17 cellular contexts compared by ENCODE assay signal in genomic region chr9:32966036-32966435, GRCh38. TPM values are rescaled to one million over a fixed set of nuclear protein-coding genes. Genes with fewer than 3 reads are reported as not detected.
DNase-seq lines count a peak whose midpoint lies in the region; ATAC-seq and TF ChIP-seq lines count a peak whose summit lies in the region.
"Had no signal": no experiment of that assay in that cellular context is flagged by ENCODE, and none has a peak within 500 bp of the region (broad histone marks: within the 10 kb centered on the region; RNA-seq: fewer than 3 reads in every experiment).

No MANE protein-coding gene starts in this region.

- H3K4me1 Mint-ChIP-seq in activated CD8-positive, alpha-beta T cell treated with anti-CD3 and anti-CD28 coated beads, Interleukin-2, amount 10 ng/mL, durations not matched to agents 7 days and 5 days (ENCODE audit: low read depth) = no peaks in the 10 kb centered on the region
- H3K4me1 Mint-ChIP-seq in activated CD8-positive, alpha-beta T cell treated with anti-CD3 and anti-CD28 coated beads for 36 hours (ENCODE audit: low read depth) = peaks cover 1% of the 10 kb centered on the region
- H3K4me1 Mint-ChIP-seq: H9 had no signal

- peak overlapping the region; percentile 30 for H3K27ac Mint-ChIP-seq in activated CD8-positive, alpha-beta T cell treated with anti-CD3 and anti-CD28 coated beads, Interleukin-2, amount 10 ng/mL, durations not matched to agents 7 days and 5 days
- no peak overlapping the region for H3K27ac Mint-ChIP-seq in activated CD8-positive, alpha-beta T cell treated with anti-CD3 and anti-CD28 coated beads for 36 hours

- no peak overlapping the region for H3K4me3 Mint-ChIP-seq in activated CD8-positive, alpha-beta T cell treated with anti-CD3 and anti-CD28 coated beads, Interleukin-2, amount 10 ng/mL, durations not matched to agents 7 days and 5 days
- H3K4me3 Mint-ChIP-seq in activated CD8-positive, alpha-beta T cell treated with anti-CD3 and anti-CD28 coated beads for 36 hours = no peak overlapping the region
- H3K4me3 Mint-ChIP-seq: H9 had no signal

- CTCF ChIA-PET in activated CD8-positive, alpha-beta T cell treated with anti-CD3 and anti-CD28 coated beads, Interleukin-2, amount 10 ng/mL, durations not matched to agents 7 days and 5 days (lab: Charles Lee) = interaction anchor here (3.7 to 6.6 kb wide), 2 partner anchors 385 to 587 kb away, joined by 32 to 60 read pairs; no protein-coding TSS in a partner anchor
- CTCF ChIA-PET in activated CD8-positive, alpha-beta T cell treated with anti-CD3 and anti-CD28 coated beads for 36 hours (lab: Charles Lee) = interaction anchor here (0.7 to 6.2 kb wide), 2 partner anchors 11 to 385 kb away, joined by 3 to 65 read pairs; no protein-coding TSS in a partner anchor

- H3K4me3 ChIP-seq in fibroblast of the aortic adventitia (ENCODE audit: low read depth, low read length) = no peak overlapping the region
- H3K4me3 ChIP-seq: GM23248, Peyer's patch had no signal

- POLR2A ChIA-PET in activated CD8-positive, alpha-beta T cell treated with anti-CD3 and anti-CD28 coated beads, Interleukin-2, amount 10 ng/mL, durations not matched to agents 7 days and 5 days (lab: Charles Lee) = no interaction called here
- POLR2A ChIA-PET in activated CD8-positive, alpha-beta T cell treated with anti-CD3 and anti-CD28 coated beads for 36 hours (lab: Charles Lee) = no interaction called here

- no peaks in the 10 kb centered on the region for H3K27me3 Mint-ChIP-seq in activated CD8-positive, alpha-beta T cell treated with anti-CD3 and anti-CD28 coated beads, Interleukin-2, amount 10 ng/mL, durations not matched to agents 7 days and 5 days (ENCODE audit: low read depth)
- no peaks in the 10 kb centered on the region for H3K27me3 Mint-ChIP-seq in activated CD8-positive, alpha-beta T cell treated with anti-CD3 and anti-CD28 coated beads for 36 hours

- no peak for TF ChIP-seq CTCF in activated CD8-positive, alpha-beta T cell treated with anti-CD3 and anti-CD28 coated beads for 36 hours (IDR thresholded peaks at IDR 0.05)
- TF ChIP-seq CTCF in fibroblast of the aortic adventitia (IDR thresholded peaks at IDR 0.05; ENCODE audit: insufficient read depth, low read length) = no peak
- TF ChIP-seq CTCF in GM10266 (IDR thresholded peaks at IDR 0.05; ENCODE audit: control insufficient read depth, insufficient read depth, low read depth, missing control alignments) = no peak

- no peak for DNase-seq in activated CD8-positive, alpha-beta T cell treated with anti-CD3 and anti-CD28 coated beads, Interleukin-2, amount 10 ng/mL, durations not matched to agents 7 days and 5 days
- no peak for DNase-seq in activated CD8-positive, alpha-beta T cell treated with anti-CD3 and anti-CD28 coated beads for 36 hours
- DNase-seq in astrocyte of the hippocampus (ENCODE audit: low read depth, low spot score) (peak; percentile 64), fibroblast of the aortic adventitia (ENCODE audit: low read depth) (peak; percentile 64), GM10266 (ENCODE audit: extremely low spot score) (no peak), MV-4-11 (lab: John Stamatoyannopoulos, UW) (no peak)
- DNase-seq: BE2C, DMS53, GM23248, H9, KG1, NCI-H1417, NCI-H1694 treated with DMSO at 0.1 percent for 48 hours, NCI-H2081 treated with DMSO at 0.1 percent for 48 hours, Peyer's patch had no signal

- no peaks in the 10 kb centered on the region for H3K9me3 Mint-ChIP-seq in activated CD8-positive, alpha-beta T cell treated with anti-CD3 and anti-CD28 coated beads, Interleukin-2, amount 10 ng/mL, durations not matched to agents 7 days and 5 days (ENCODE audit: insufficient read depth)
- H3K9me3 Mint-ChIP-seq in activated CD8-positive, alpha-beta T cell treated with anti-CD3 and anti-CD28 coated beads for 36 hours = no peaks in the 10 kb centered on the region

- intact Hi-C loops in activated CD8-positive, alpha-beta T cell treated with anti-CD3 and anti-CD28 coated beads for 36 hours (cut with micrococcal nuclease) = loop anchor here (5.0 kb wide), 1 partner anchor 589 kb away; no protein-coding TSS in a partner anchor

- H3K36me3 Mint-ChIP-seq in activated CD8-positive, alpha-beta T cell treated with anti-CD3 and anti-CD28 coated beads, Interleukin-2, amount 10 ng/mL, durations not matched to agents 7 days and 5 days (ENCODE audit: low read depth) = peaks cover 5% of the 10 kb centered on the region
- peaks cover 16% of the 10 kb centered on the region for H3K36me3 Mint-ChIP-seq in activated CD8-positive, alpha-beta T cell treated with anti-CD3 and anti-CD28 coated beads for 36 hours (ENCODE audit: low read depth)

- ATAC-seq in activated CD8-positive, alpha-beta T cell treated with anti-CD3 and anti-CD28 coated beads, Interleukin-2, amount 10 ng/mL, durations not matched to agents 7 days and 5 days = no peak
- no peak for ATAC-seq in activated CD8-positive, alpha-beta T cell treated with anti-CD3 and anti-CD28 coated beads for 36 hours
- no peak for ATAC-seq in GM19351 (IDR thresholded peaks at IDR 0.05; ENCODE audit: unreplicated experiment)
- no peak for ATAC-seq in HG03280 (IDR thresholded peaks at IDR 0.05; ENCODE audit: unreplicated experiment)

RNA-seq across cellular contexts. Expression of gene APTX, which starts 35.4 kb away (rescaled TPM):
- total RNA-seq in activated CD8-positive, alpha-beta T cell treated with anti-CD3 and anti-CD28 coated beads, Interleukin-2, amount 10 ng/mL, durations not matched to agents 7 days and 5 days = 10 to 100 TPM; 33.1 to 35.9 TPM
- 10 to 100 TPM; 39.2 to 42.9 TPM for total RNA-seq in activated CD8-positive, alpha-beta T cell treated with anti-CD3 and anti-CD28 coated beads for 36 hours
- 30.5 and 34.1 TPM in 2 replicates for total RNA-seq in fibroblast of the aortic adventitia (ENCODE audit: low replicate concordance)

RNA-seq across cellular contexts. Expression of gene DNAJA1, which starts 59.0 kb away (rescaled TPM):
- total RNA-seq in activated CD8-positive, alpha-beta T cell treated with anti-CD3 and anti-CD28 coated beads, Interleukin-2, amount 10 ng/mL, durations not matched to agents 7 days and 5 days = 100 to 1,000 TPM; 158 to 159 TPM
- total RNA-seq in activated CD8-positive, alpha-beta T cell treated with anti-CD3 and anti-CD28 coated beads for 36 hours = 100 to 1,000 TPM; 139 to 143 TPM
- total RNA-seq in fibroblast of the aortic adventitia (ENCODE audit: low replicate concordance) = 104 and 142 TPM in 2 replicates

Comparison
In these comparisons a context has a peak if more than half of its experiments do, and no peak if none do; other contexts are left out.
1. DNase-seq: peak in astrocyte of the hippocampus (single experiment) and fibroblast of the aortic adventitia (single experiment); none in activated CD8-positive, alpha-beta T cell treated with anti-CD3 and anti-CD28 coated beads, Interleukin-2, amount 10 ng/mL, durations not matched to agents 7 days and 5 days (single experiment), activated CD8-positive, alpha-beta T cell treated with anti-CD3 and anti-CD28 coated beads for 36 hours (single experiment), GM10266 (single experiment) and MV-4-11 (single experiment).